In the genomic region with DNA sequence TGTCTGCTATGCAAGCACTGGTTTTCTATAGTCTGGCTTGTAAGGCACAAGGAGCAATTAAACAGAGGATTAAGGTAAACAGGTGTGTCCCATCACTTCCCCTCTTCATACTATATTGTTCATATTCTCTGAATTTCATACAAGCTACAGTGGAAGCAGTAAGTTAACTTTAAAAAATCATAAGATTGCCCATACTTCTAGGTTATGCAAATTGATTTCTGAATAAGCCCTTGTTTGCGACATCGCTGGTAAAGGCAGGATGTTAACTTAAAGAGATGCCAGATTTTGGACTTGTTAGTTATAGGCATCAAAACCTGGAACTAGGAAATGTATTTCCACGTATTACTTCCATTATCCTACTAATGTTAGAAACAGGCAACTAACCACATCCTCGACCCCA, we compare ENCODE assay signal across 9 cellular contexts. TPM values are rescaled to one million over a fixed set of nuclear protein-coding genes. Genes with fewer than 3 reads are reported as not detected.
DNase-seq lines count a peak whose midpoint lies in the region; ATAC-seq and TF ChIP-seq lines count a peak whose summit lies in the region.
"Had no signal": no experiment of that assay in that cellular context is flagged by ENCODE, and none has a peak within 500 bp of the region (broad histone marks: within the 10 kb centered on the region; RNA-seq: fewer than 3 reads in every experiment).

No MANE protein-coding gene starts in this region.

- ATAC-seq in heart left ventricle (no peak), left cardiac atrium (no peak), lower lobe of right lung (no peak), upper lobe of left lung (ENCODE audit: low FRiP score in 2 of 2) (no peak), GM18858 (IDR thresholded peaks at IDR 0.05; ENCODE audit: unreplicated experiment) (no peak)

- DNase-seq in heart left ventricle, result no peak
- DNase-seq in left cardiac atrium, result no peak
- no peak for DNase-seq in activated naive CD8-positive, alpha-beta T cell treated with anti-CD3 and anti-CD28 coated beads for 36 hours
- DNase-seq in lower lobe of right lung, result no peak
- DNase-seq in upper lobe of left lung, result no peak
- no peak for DNase-seq in stimulated activated CD4-positive, alpha-beta T cell treated with anti-CD3 and anti-CD28 coated beads, Interleukin-4, amount 100 ng/mL, for 24 hours
- no peak for DNase-seq in NCI-H2227 treated with DMSO at 0.1 percent for 48 hours (lab: John Stamatoyannopoulos, UW)
- DNase-seq: NCI-H1105 treated with DMSO at 0.1 percent for 48 hours had no signal

- WGBS in heart left ventricle, 4 donors, result 38 to 48% (median 46%) methylated on average over 4 of the region's 4 CpGs
- WGBS in upper lobe of left lung, 2 donors, result 37 to 38% methylated on average over 4 of the region's 4 CpGs

- peak overlapping the region in 9 of 12 donors; percentile 68 to 99 (median 86) for H3K4me3 ChIP-seq in heart left ventricle
- H3K4me3 ChIP-seq in lower lobe of right lung, result peak overlapping the region; percentile 88
- H3K4me3 ChIP-seq in upper lobe of left lung, result peak overlapping the region in 3 of 4 donors; percentile 77 to 92 (median 79)

- H3K27me3 Mint-ChIP-seq in activated naive CD8-positive, alpha-beta T cell treated with anti-CD3 and anti-CD28 coated beads for 36 hours, result no peaks in the 10 kb centered on the region

- no peaks in the 10 kb centered on the region for H3K9me3 Mint-ChIP-seq in activated naive CD8-positive, alpha-beta T cell treated with anti-CD3 and anti-CD28 coated beads for 36 hours

- H3K9me3 ChIP-seq in heart left ventricle (no peaks in the 10 kb centered on the region), lower lobe of right lung (no peaks in the 10 kb centered on the region), upper lobe of left lung (no peaks in the 10 kb centered on the region)

- TF ChIP-seq EP300 in upper lobe of left lung (IDR thresholded peaks at IDR 0.05), result no peak

- H3K27ac ChIP-seq in heart left ventricle, result peak overlapping the region in 9 of 12 donors; percentile 78 to 93 (median 87)
- peak overlapping the region; percentile 82 for H3K27ac ChIP-seq in lower lobe of right lung
- H3K27ac ChIP-seq in upper lobe of left lung, result peak overlapping the region in 2 of 4 donors; percentile 1 to 90

- H3K36me3 ChIP-seq in heart left ventricle (no peaks in the 10 kb centered on the region), lower lobe of right lung (no peaks in the 10 kb centered on the region), upper lobe of left lung (no peaks in the 10 kb centered on the region)

- TF ChIP-seq POLR2A in heart left ventricle (IDR thresholded peaks at IDR 0.05) (no peak), upper lobe of left lung (IDR thresholded peaks at IDR 0.05) (no peak)

- intact Hi-C loops in heart left ventricle (cut with DNase I), result loop anchor here in 9 of 10 donors (1.0 to 10.0 kb wide), 12 partner anchors 67 to 320 kb away; a partner anchor contains a TSS
- intact Hi-C loops in left cardiac atrium (cut with DNase I), result loop anchor here (5.0 to 10.0 kb wide), 3 partner anchors 102 to 120 kb away; a partner anchor contains a TSS
- intact Hi-C loops in lower lobe of right lung (cut with DNase I), result no loop called here

- no peak for TF ChIP-seq CTCF in heart left ventricle (IDR thresholded peaks at IDR 0.05)
- TF ChIP-seq CTCF in lower lobe of right lung (IDR thresholded peaks at IDR 0.05), result no peak
- no peak for TF ChIP-seq CTCF in upper lobe of left lung (IDR thresholded peaks at IDR 0.05)

- H3K4me1 Mint-ChIP-seq in activated naive CD8-positive, alpha-beta T cell treated with anti-CD3 and anti-CD28 coated beads for 36 hours, result peaks cover 28% of the 10 kb centered on the region

- peak overlapping the region; percentile 96 for H3K27ac Mint-ChIP-seq in activated naive CD8-positive, alpha-beta T cell treated with anti-CD3 and anti-CD28 coated beads for 36 hours

- peak overlapping the region; percentile 87 for H3K4me3 Mint-ChIP-seq in activated naive CD8-positive, alpha-beta T cell treated with anti-CD3 and anti-CD28 coated beads for 36 hours

- H3K36me3 Mint-ChIP-seq in activated naive CD8-positive, alpha-beta T cell treated with anti-CD3 and anti-CD28 coated beads for 36 hours, result peaks cover 24% of the 10 kb centered on the region

- H3K4me1 ChIP-seq in heart left ventricle (peaks cover 0 to 51% (median 27%) of the 10 kb centered on the region in 12 donors), lower lobe of right lung (peaks cover 35% of the 10 kb centered on the region), upper lobe of left lung (peaks cover 22 to 35% (median 31%) of the 10 kb centered on the region in 4 donors)

- H3K27me3 ChIP-seq in heart left ventricle (no peaks in the 10 kb centered on the region), lower lobe of right lung (ENCODE audit: low read depth) (no peaks in the 10 kb centered on the region), upper lobe of left lung (no peaks in the 10 kb centered on the region)

RNA-seq across cellular contexts. Expression of a gene that starts 1.0 kb away (rescaled TPM):
- 10 to 100 TPM; 10.9 to 22.2 (median 19.9) TPM for total RNA-seq in heart left ventricle
- 1 to 10 TPM; 3.8 TPM for polyA plus RNA-seq in heart left ventricle
- total RNA-seq in left cardiac atrium, result 10 to 100 TPM in 1 of 2 donors, 1 to 10 TPM in 1; 8.1 to 13.1 TPM
- total RNA-seq in activated naive CD8-positive, alpha-beta T cell treated with anti-CD3 and anti-CD28 coated beads for 36 hours, result 10 to 100 TPM; 45.4 to 48.1 TPM
- 21.7 TPM for total RNA-seq in lower lobe of right lung
- total RNA-seq in upper lobe of left lung, result 10 to 100 TPM; 12.3 to 28.8 (median 19.5) TPM
